In the genomic region with DNA sequence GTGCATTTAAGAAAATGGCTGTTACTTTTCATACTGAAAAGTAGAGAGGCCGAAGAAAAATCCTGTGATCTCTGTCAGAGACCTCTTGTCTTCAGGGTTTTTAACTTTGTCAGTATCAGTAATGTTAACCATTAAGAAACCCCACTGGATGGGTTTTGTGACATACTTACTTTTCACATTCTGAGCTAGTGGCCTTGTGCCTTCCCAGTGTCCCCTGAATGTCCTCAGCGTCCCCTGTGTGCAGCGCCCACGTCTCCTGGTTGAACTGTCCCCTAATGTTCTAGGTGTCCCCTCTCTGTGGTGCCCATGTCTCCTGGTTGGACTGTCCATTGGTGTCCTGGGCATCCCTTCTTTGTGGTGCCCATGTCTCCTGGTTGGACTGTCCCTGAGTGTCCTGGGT, we compare ENCODE assay signal across 25 cellular contexts. TPM values are rescaled to one million over a fixed set of nuclear protein-coding genes. Genes with fewer than 3 reads are reported as not detected.
DNase-seq lines count a peak whose midpoint lies in the region; ATAC-seq and TF ChIP-seq lines count a peak whose summit lies in the region.
"Had no signal": no experiment of that assay in that cellular context is flagged by ENCODE, and none has a peak within 500 bp of the region (broad histone marks: within the 10 kb centered on the region; RNA-seq: fewer than 3 reads in every experiment).

No MANE protein-coding gene starts in this region.

- H3K4me1 Mint-ChIP-seq in nephron = peaks cover 52% of the 10 kb centered on the region
- peaks cover 10% of the 10 kb centered on the region for H3K4me1 Mint-ChIP-seq in endodermal cell

- H3K27ac Mint-ChIP-seq in nephron (peak overlapping the region; percentile 1 to 94 (median 79)), endodermal cell (no peak overlapping the region)
- H3K27ac Mint-ChIP-seq: activated CD4-positive, alpha-beta T cell treated with anti-CD3 and anti-CD28 coated beads, Interleukin-2, amount 10 ng/mL, durations not matched to agents 7 days and 5 days; activated T-cell treated with anti-CD3 and anti-CD28 coated beads, Interleukin-2, amount 50 U/mL, for 72 hours had no signal

- TF ChIP-seq CTCF in left ventricle myocardium inferior (IDR thresholded peaks at IDR 0.05; ENCODE audit: borderline replicate concordance) (no peak), nephron (IDR thresholded peaks at IDR 0.05; ENCODE audit: unreplicated experiment in 3 of 3) (no peak), breast epithelium (IDR thresholded peaks at IDR 0.05) (no peak), endodermal cell (conservative IDR thresholded peaks at IDR 0.05) (no peak)

- ATAC-seq in Right ventricle myocardium inferior = no peak
- ATAC-seq: activated CD8-positive, alpha-beta memory T cell treated with anti-CD3 and anti-CD28 coated beads, Interleukin-2, amount 10 ng/mL, durations not matched to agents 7 days and 5 days; activated T-cell treated with anti-CD3 and anti-CD28 coated beads, Interleukin-2, amount 50 U/mL, for 72 hours; GM12878; HCT116 had no signal

- H3K9ac ChIP-seq in duodenal mucosa (ENCODE audit: low read depth in 1 of 2, low read length in 2 of 2) = peak overlapping the region in 1 of 2 donors; percentile 18
- no peak overlapping the region for H3K9ac ChIP-seq in endodermal cell (ENCODE audit: extremely low read depth, low read length, poor library complexity, severe bottlenecking)

- no peaks in the 10 kb centered on the region for H3K27me3 ChIP-seq in left ventricle myocardium inferior (ENCODE audit: low read depth)
- no peaks in the 10 kb centered on the region for H3K27me3 ChIP-seq in duodenal mucosa (ENCODE audit: control insufficient read depth in 1 of 2, insufficient read depth in 2 of 2, low read length in 2 of 2)
- H3K27me3 ChIP-seq in breast epithelium = no peaks in the 10 kb centered on the region
- H3K27me3 ChIP-seq in endodermal cell (ENCODE audit: control insufficient read depth, insufficient read depth, low read length, poor library complexity, severe bottlenecking) = no peaks in the 10 kb centered on the region
- H3K27me3 ChIP-seq: Peyer's patch had no signal

- peak overlapping the region in 1 of 3 experiments; percentile 29 for H3K4me3 Mint-ChIP-seq in nephron
- no peak overlapping the region for H3K4me3 Mint-ChIP-seq in endodermal cell
- H3K4me3 Mint-ChIP-seq: activated CD4-positive, alpha-beta T cell treated with anti-CD3 and anti-CD28 coated beads, Interleukin-2, amount 10 ng/mL, durations not matched to agents 7 days and 5 days; activated CD8-positive, alpha-beta memory T cell treated with anti-CD3 and anti-CD28 coated beads, Interleukin-2, amount 10 ng/mL, durations not matched to agents 7 days and 5 days had no signal

- DNase-seq in left ventricle myocardium inferior (no peak), Right ventricle myocardium inferior (ENCODE audit: missing footprints) (no peak), breast epithelium (ENCODE audit: low spot score in 2 of 2) (no peak), endodermal cell (no peak), SW 1271 (lab: John Stamatoyannopoulos, UW) (no peak)
- DNase-seq in activated naive CD4-positive, alpha-beta T cell (lab: John Stamatoyannopoulos, UW) = no peak
- DNase-seq: ACHN; activated CD4-positive, alpha-beta T cell treated with anti-CD3 and anti-CD28 coated beads, Interleukin-2, amount 10 ng/mL, durations not matched to agents 7 days and 5 days; activated CD8-positive, alpha-beta memory T cell treated with anti-CD3 and anti-CD28 coated beads, Interleukin-2, amount 10 ng/mL, durations not matched to agents 7 days and 5 days; activated naive CD4-positive, alpha-beta T cell treated with anti-CD3 and anti-CD28 coated beads, Interleukin-2, amount 50 U/mL, for 16 hours; activated T-cell treated with anti-CD3 and anti-CD28 coated beads, Interleukin-2, amount 50 U/mL, for 72 hours; anterior cingulate cortex; Calu3; central memory CD4-positive, alpha-beta T cell; Kasumi-1; midbrain; NCI-H1048; NCI-H187 treated with DMSO at 0.1 percent for 48 hours; NCI-H526 treated with DMSO at 0.1 percent for 48 hours had no signal

- H3K4me1 ChIP-seq in left ventricle myocardium inferior (peaks cover 72% of the 10 kb centered on the region), duodenal mucosa (ENCODE audit: control insufficient read depth in 1 of 2, insufficient read depth in 2 of 2, low read length in 2 of 2) (peaks cover 24 to 26% of the 10 kb centered on the region in 2 donors), breast epithelium (peaks cover 3 to 4% of the 10 kb centered on the region in 2 donors), endodermal cell (ENCODE audit: control insufficient read depth, insufficient read depth, low read length) (no peaks in the 10 kb centered on the region)

- peaks cover 12% of the 10 kb centered on the region for H3K36me3 ChIP-seq in left ventricle myocardium inferior
- H3K36me3 ChIP-seq in duodenal mucosa (ENCODE audit: control insufficient read depth in 1 of 2, insufficient read depth in 2 of 2, low read length in 2 of 2) = peaks cover 3 to 6% of the 10 kb centered on the region in 2 donors
- no peaks in the 10 kb centered on the region for H3K36me3 ChIP-seq in breast epithelium
- H3K36me3 ChIP-seq in endodermal cell (ENCODE audit: control insufficient read depth, insufficient read depth, low read length) = peaks cover 5% of the 10 kb centered on the region

- TF ChIP-seq POLR2A in breast epithelium (IDR thresholded peaks at IDR 0.05) = no peak

- H3K4me3 ChIP-seq in left ventricle myocardium inferior = no peak overlapping the region
- H3K4me3 ChIP-seq in duodenal mucosa (ENCODE audit: low read depth in 1 of 2, low read length in 2 of 2) = peak overlapping the region in 1 of 2 donors; percentile 11
- no peak overlapping the region for H3K4me3 ChIP-seq in breast epithelium
- H3K4me3 ChIP-seq in endodermal cell (ENCODE audit: low read length) = no peak overlapping the region
- H3K4me3 ChIP-seq: GM12878, Peyer's patch had no signal

- H3K27ac ChIP-seq in left ventricle myocardium inferior (replicated peaks) (peak overlapping the region; percentile 97), duodenal mucosa (ENCODE audit: low read depth, low read length) (peak overlapping the region; percentile 72), breast epithelium (no peak overlapping the region), endodermal cell (ENCODE audit: low read depth, low read length) (no peak overlapping the region)
- H3K27ac ChIP-seq: VCaP had no signal

- no peaks in the 10 kb centered on the region for H3K9me3 ChIP-seq in left ventricle myocardium inferior (replicated peaks)
- no peaks in the 10 kb centered on the region for H3K9me3 ChIP-seq in duodenal mucosa (ENCODE audit: control insufficient read depth in 1 of 2, low read length in 2 of 2)
- H3K9me3 ChIP-seq in breast epithelium = no peaks in the 10 kb centered on the region
- no peaks in the 10 kb centered on the region for H3K9me3 ChIP-seq in endodermal cell (ENCODE audit: control insufficient read depth, low read length)
- H3K9me3 ChIP-seq: Peyer's patch had no signal

- intact Hi-C loops in left ventricle myocardium inferior (cut with micrococcal nuclease) = no loop called here
- intact Hi-C loops in Right ventricle myocardium inferior (cut with DNase I) = loop anchor here (2.0 to 10.0 kb wide), 3 partner anchors 37 to 161 kb away; partner anchors contain the start of genes ESYT2 and NCAPG2
- intact Hi-C loops in breast epithelium (cut with DNase I; ENCODE audit: low total_unique reads) = no loop called here

- WGBS in endodermal cell (ENCODE audit: insufficient coverage in 1 of 2, insufficient read length in 1 of 2), 2 experiments = 92 to 95% methylated on average over 4 of the region's 4 CpGs

- H3K9me3 Mint-ChIP-seq in nephron (no peaks in the 10 kb centered on the region), endodermal cell (peaks cover 8% of the 10 kb centered on the region)
- H3K9me3 Mint-ChIP-seq: activated T-cell treated with anti-CD3 and anti-CD28 coated beads, Interleukin-2, amount 50 U/mL, for 72 hours had no signal

- H3K36me3 Mint-ChIP-seq in nephron (ENCODE audit: low read depth) (peaks cover 4% of the 10 kb centered on the region), endodermal cell (ENCODE audit: low read depth) (peaks cover 17% of the 10 kb centered on the region)

- H3K27me3 Mint-ChIP-seq in nephron (ENCODE audit: low read depth) = no peaks in the 10 kb centered on the region
- H3K27me3 Mint-ChIP-seq in endodermal cell (ENCODE audit: insufficient read depth) = no peaks in the 10 kb centered on the region
- H3K27me3 Mint-ChIP-seq: activated CD4-positive, alpha-beta T cell treated with anti-CD3 and anti-CD28 coated beads, Interleukin-2, amount 10 ng/mL, durations not matched to agents 7 days and 5 days; activated CD8-positive, alpha-beta memory T cell treated with anti-CD3 and anti-CD28 coated beads, Interleukin-2, amount 10 ng/mL, durations not matched to agents 7 days and 5 days had no signal

RNA-seq across cellular contexts. Expression of gene DYNC2I1, which starts 9.6 kb away (rescaled TPM):
- 31.1 TPM for total RNA-seq in left ventricle myocardium inferior
- total RNA-seq in Right ventricle myocardium inferior = 26.6 TPM
- total RNA-seq in breast epithelium = 10 to 100 TPM; 20.5 to 32.8 (median 22.9) TPM
- total RNA-seq in endodermal cell = 10 to 100 TPM; 18.5 to 24.2 TPM
- 16.4 TPM for polyA plus RNA-seq in endodermal cell (2013, experiment 1 of 2)
- polyA plus RNA-seq in endodermal cell (2013, experiment 2 of 2) = 14.0 TPM

RNA-seq across cellular contexts. Expression of gene ESYT2, which starts 36.7 kb away (rescaled TPM):
- total RNA-seq in left ventricle myocardium inferior (41.1 TPM), Right ventricle myocardium inferior (42.5 TPM), breast epithelium (100 to 1,000 TPM in 2 of 3 donors, 10 to 100 TPM in 1; 97.3 to 155 (median 115) TPM), endodermal cell (10 to 100 TPM; 30.7 to 36.9 TPM)
- 25.1 TPM for polyA plus RNA-seq in endodermal cell (2013, experiment 1 of 2)
- polyA plus RNA-seq in endodermal cell (2013, experiment 2 of 2) = 23.1 TPM

Comparison
In these comparisons a context has a peak if more than half of its experiments do, and no peak if none do; other contexts are left out.
1. H3K27ac ChIP-seq: peak in left ventricle myocardium inferior (single experiment) and duodenal mucosa (single experiment); none in breast epithelium (0 of 2) and endodermal cell (single experiment).